Comparison of ENCODE assay signal across 7 cellular contexts in the genomic region with DNA sequence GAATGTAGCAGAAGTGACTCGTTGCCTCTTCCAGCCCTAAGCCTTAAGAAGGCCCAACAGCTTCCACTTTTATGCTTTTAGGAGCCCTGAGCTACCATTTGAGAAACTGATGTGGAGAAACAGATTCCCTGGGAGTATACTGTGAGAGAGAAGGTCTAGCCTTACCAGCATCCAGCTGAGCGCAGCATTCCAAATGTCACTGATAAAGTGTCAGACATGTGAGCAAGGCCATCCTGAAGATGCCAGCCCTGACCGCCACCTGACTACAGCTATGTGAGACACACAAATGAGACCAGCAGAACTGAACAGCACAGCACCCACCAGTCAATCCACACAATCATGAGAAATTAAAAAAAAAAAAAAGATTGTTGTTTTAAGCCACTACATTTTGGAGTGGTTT.
"Had no signal": no experiment of that assay in that cellular context is flagged by ENCODE, and none has a peak within 500 bp of the region (broad histone marks: within the 10 kb centered on the region; RNA-seq: fewer than 3 reads in every experiment).

No MANE protein-coding gene starts in this region.

- H3K4me2 ChIP-seq: GM23338, KMS-11 had no signal

- H3K4me3 ChIP-seq: GM23338, HAP-1 had no signal

- H3K9ac ChIP-seq: KMS-11 had no signal

- H3K36me3 ChIP-seq: HAP-1 had no signal

- H3K27ac Mint-ChIP-seq: GM23338, IgD-negative memory B cell had no signal

- H3K27ac ChIP-seq: HL-60, KMS-11 had no signal

- DNase-seq: KBM-7 had no signal

- H3K9me3 Mint-ChIP-seq: IgD-negative memory B cell had no signal

- H3K9me3 ChIP-seq: HAP-1 had no signal

- ATAC-seq: GM23338, HepG2 had no signal

- H3K36me3 Mint-ChIP-seq: IgD-negative memory B cell had no signal

- H3K27me3 Mint-ChIP-seq: IgD-negative memory B cell had no signal

- H3K4me1 ChIP-seq: HAP-1 had no signal

- H3K4me3 Mint-ChIP-seq: GM23338, IgD-negative memory B cell had no signal

- H3K4me1 Mint-ChIP-seq: GM23338 had no signal
